In genomic region chr10:74525885-74526284, GRCh38 we compare ENCODE assay signal across 23 cellular contexts.
DNase-seq lines count a peak whose midpoint lies in the region; ATAC-seq, FAIRE-seq and TF ChIP-seq lines count a peak whose summit lies in the region.
"Had no signal": no experiment of that assay in that cellular context is flagged by ENCODE, and none has a peak within 500 bp of the region (broad histone marks: within the 10 kb centered on the region; RNA-seq: fewer than 3 reads in every experiment).

No MANE protein-coding gene starts in this region.

- 95% methylated on average over 3 of the region's 3 CpGs for WGBS in HepG2 (ENCODE audit: low lambda C conversion rate)
- 95% methylated on average over 3 of the region's 3 CpGs for WGBS in right lobe of liver (ENCODE audit: insufficient coverage, low coverage, low lambda C conversion rate, missing lambda C conversion rate)

- in situ Hi-C loops in HepG2 (cut with HindIII; ENCODE audit: extremely low pct_ligation_motif_present, low pct_unique_long_range_greater_than_20kb): no loop called here

- no peak for FAIRE-seq in HepG2 (lab: Jason Lieb, UNC)
- FAIRE-seq in TTC549 (lab: Jason Lieb, UNC): peak; percentile 25
- FAIRE-seq in frontal cortex (lab: Jason Lieb, UNC): peak; percentile 85
- FAIRE-seq: A549, GM12892, GM19239, H1 had no signal

- intact Hi-C loops in HepG2 (cut with micrococcal nuclease; ENCODE audit: unreplicated experiment) (no loop called here), right lobe of liver (cut with DNase I) (no loop called here)

- no peaks in the 10 kb centered on the region for H4K20me1 ChIP-seq in HepG2 (ENCODE audit: insufficient read depth, low read length)

- ATAC-seq in HepG2 (no peak), right lobe of liver (no peak), HG03196 (IDR thresholded peaks at IDR 0.05; ENCODE audit: unreplicated experiment) (no peak)
- ATAC-seq: A549 had no signal

- POLR2A ChIA-PET in HepG2 (lab: Yijun Ruan, JAX): no interaction called here

- no peak overlapping the region for H3K9ac ChIP-seq in HepG2 (ENCODE audit: insufficient read depth, low read depth, low read length)
- H3K9ac ChIP-seq: GM23248 had no signal

- peaks cover 2 to 6% of the 10 kb centered on the region in 2 experiments; a peak in 2 of 5 replicates for H3K36me3 ChIP-seq in HepG2 (replicated peaks in 1 of 2; ENCODE audit: control insufficient read depth in 1 of 2, insufficient read depth in 2 of 2, low read length in 2 of 2)
- no peaks in the 10 kb centered on the region for H3K36me3 ChIP-seq in right lobe of liver
- H3K36me3 ChIP-seq in BE2C: no peaks in the 10 kb centered on the region

- H3K27me3 ChIP-seq in HepG2 (ENCODE audit: control insufficient read depth in 1 of 2, insufficient read depth in 2 of 2, low read length in 2 of 2): no peaks in the 10 kb centered on the region
- no peaks in the 10 kb centered on the region for H3K27me3 ChIP-seq in right lobe of liver
- no peaks in the 10 kb centered on the region for H3K27me3 ChIP-seq in BE2C

- DNase-seq in HepG2 (ENCODE audit: low spot score): no peak
- DNase-seq in right lobe of liver: no peak
- no peak for DNase-seq in frontal cortex (ENCODE audit: low spot score in 2 of 2)
- no peak for DNase-seq in BE2C
- DNase-seq in activated gamma-delta T cell (lab: John Stamatoyannopoulos, UW): no peak
- DNase-seq: ACHN; AML-193; C1 segment of cervical spinal cord; Calu3; CD4-positive, alpha-beta memory T cell; COR-L47; DMS53; DMS79 treated with DMSO at 0.1 percent for 48 hours; GM23248; H7; HCEC 1CT had no signal

- CTCF ChIA-PET in HepG2 (lab: Yijun Ruan, JAX; ENCODE audit: low intra/inter-chr PET ratio, low total read pairs): no interaction called here

- no TSS peak for BruUV-seq in HepG2 (replicated peaks; lab: Mats Ljungman, UMichigan)

- H2AFZ ChIP-seq in HepG2 (ENCODE audit: low read length): no peak overlapping the region
- H2AFZ ChIP-seq: GM23248 had no signal

- TF ChIP-seq CTCF in HepG2 (CRISPR knock-in tag; IDR thresholded peaks at IDR 0.05) (no peak), right lobe of liver (IDR thresholded peaks at IDR 0.05) (no peak), BE2C (IDR thresholded peaks at IDR 0.05; ENCODE audit: low read depth, low read length) (no peak)

- H3K27ac ChIP-seq in HepG2 (ENCODE audit: extremely low read length, insufficient read depth, low read length) (no peak overlapping the region), right lobe of liver (no peak overlapping the region)
- H3K27ac ChIP-seq: 22Rv1, A549, GM23248 had no signal

- H3K4me2 ChIP-seq in HepG2 (ENCODE audit: low read depth, low read length): no peak overlapping the region
- H3K4me2 ChIP-seq: A549 had no signal

- H3K4me1 ChIP-seq in HepG2 (ENCODE audit: insufficient read depth, low read length): no peaks in the 10 kb centered on the region
- no peaks in the 10 kb centered on the region for H3K4me1 ChIP-seq in right lobe of liver
- peaks cover 4% of the 10 kb centered on the region; the same call in 1 of the 2 replicates for H3K4me1 ChIP-seq in BE2C
- H3K4me1 ChIP-seq: A549 had no signal

- no peak for TF ChIP-seq POLR2A in HepG2 (IDR thresholded peaks at IDR 0.05; ENCODE audit: insufficient read depth in 1 of 2, low read depth in 2 of 2, low read length in 2 of 2)
- TF ChIP-seq POLR2A in right lobe of liver (IDR thresholded peaks at IDR 0.05): no peak

- TF ChIP-seq RAD21 in HepG2 (CRISPR knock-in tag; IDR thresholded peaks at IDR 0.05): no peak

- no peak overlapping the region for H3K4me3 ChIP-seq in HepG2 (replicated peaks in 1 of 3; ENCODE audit: insufficient read depth in 1 of 3, low read depth in 2 of 3, low read length in 3 of 3)
- no peak overlapping the region for H3K4me3 ChIP-seq in right lobe of liver
- no peak overlapping the region for H3K4me3 ChIP-seq in BE2C (ENCODE audit: low read depth, low read length)
- H3K4me3 ChIP-seq: A549, GM23248 had no signal

- no peak for TF ChIP-seq EP300 in HepG2 (IDR thresholded peaks at IDR 0.05; ENCODE audit: low read depth in 2 of 2, low read length in 2 of 2)
- TF ChIP-seq EP300 in HepG2 (CRISPR knock-in tag; IDR thresholded peaks at IDR 0.05; ENCODE audit: borderline replicate concordance): no peak

- H3K9me3 ChIP-seq in HepG2 (ENCODE audit: low read length): no peaks in the 10 kb centered on the region
- H3K9me3 ChIP-seq in right lobe of liver: no peaks in the 10 kb centered on the region
- H3K9me3 ChIP-seq in BE2C: no peaks in the 10 kb centered on the region
- H3K9me3 ChIP-seq: A549 had no signal

- no peaks in the 10 kb centered on the region for H3K79me2 ChIP-seq in HepG2 (ENCODE audit: insufficient read depth, low read length)

TF ChIP-seq in HepG2, 621 proteins besides CTCF, POLR2A, EP300 and RAD21:
- TF ChIP-seq ZBTB21 (CRISPR knock-in tag; IDR thresholded peaks at IDR 0.05) (no peak), ZNF513 (CRISPR knock-in tag; conservative IDR thresholded peaks at IDR 0.05) (no peak), MAFK (conservative IDR thresholded peaks at IDR 0.05 in 1 of 2, IDR thresholded peaks at IDR 0.05 in 1 of 2; ENCODE audit: low read length in 2 of 2) (peak; percentile 50 to 67), MAFF (IDR thresholded peaks at IDR 0.05; ENCODE audit: low read depth, low read length) (peak; percentile 14; the same call in 1 of the 2 replicates), ARNTL (CRISPR knock-in tag; IDR thresholded peaks at IDR 0.05) (no peak), ZNF616 (CRISPR knock-in tag; IDR thresholded peaks at IDR 0.05; ENCODE audit: low read depth) (no peak)
